8 cellular contexts compared by ENCODE assay signal in the genomic region with DNA sequence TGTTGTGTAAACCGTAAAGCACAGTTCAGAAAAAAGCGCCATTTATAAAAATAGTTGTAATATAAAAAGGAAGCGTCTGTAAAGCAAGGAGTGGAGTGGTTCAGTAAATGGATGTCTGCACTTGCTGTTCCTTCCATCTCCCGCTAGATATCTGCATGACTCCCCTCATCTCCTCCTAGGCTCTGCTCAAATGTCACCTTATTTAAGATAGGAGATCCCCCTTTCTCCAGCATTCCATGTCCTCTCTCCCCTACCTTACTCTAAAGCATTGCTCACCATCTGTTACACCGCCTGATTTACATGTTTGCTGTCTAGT. TPM values are rescaled to one million over a fixed set of nuclear protein-coding genes. Genes with fewer than 3 reads are reported as not detected.
DNase-seq lines count a peak whose midpoint lies in the region; ATAC-seq and TF ChIP-seq lines count a peak whose summit lies in the region.

No MANE protein-coding gene starts in this region.

- H3K27me3 ChIP-seq in left lung (peaks cover 0 to 7% of the 10 kb centered on the region in 2 donors), upper lobe of left lung (no peaks in the 10 kb centered on the region)

- POLR2A ChIA-PET in activated naive CD8-positive, alpha-beta T cell treated with anti-CD3 and anti-CD28 coated beads, Interleukin-2, amount 10 ng/mL, durations not matched to agents 7 days and 5 days (lab: Charles Lee): interaction anchor here (1.3 kb wide), 1 partner anchor 127 kb away, joined by 8 read pairs; no protein-coding TSS in a partner anchor

- H3K4me3 Mint-ChIP-seq in activated naive CD8-positive, alpha-beta T cell treated with anti-CD3 and anti-CD28 coated beads, Interleukin-2, amount 10 ng/mL, durations not matched to agents 7 days and 5 days: peak overlapping the region; percentile 90

- H3K4me1 ChIP-seq in left lung: peaks cover 13 to 30% of the 10 kb centered on the region in 2 donors
- peaks cover 16 to 38% (median 24%) of the 10 kb centered on the region in 4 donors for H3K4me1 ChIP-seq in upper lobe of left lung

- peak overlapping the region in 1 of 2 donors; percentile 86 for H3K27ac ChIP-seq in left lung
- peak overlapping the region in 3 of 4 donors; percentile 83 to 94 (median 92) for H3K27ac ChIP-seq in upper lobe of left lung

- peak; percentile 26 for ATAC-seq in HG02840 (IDR thresholded peaks at IDR 0.05; ENCODE audit: low FRiP score, unreplicated experiment)
- ATAC-seq in activated naive CD8-positive, alpha-beta T cell treated with anti-CD3 and anti-CD28 coated beads, Interleukin-2, amount 10 ng/mL, durations not matched to agents 7 days and 5 days (ENCODE audit: low read depth): peak; percentile 19
- ATAC-seq in left lung: no peak
- ATAC-seq in upper lobe of left lung (ENCODE audit: low FRiP score in 2 of 2): no peak

- no peak for DNase-seq in activated naive CD8-positive, alpha-beta T cell treated with anti-CD3 and anti-CD28 coated beads, Interleukin-2, amount 10 ng/mL, durations not matched to agents 7 days and 5 days
- no peak for DNase-seq in left lung
- no peak for DNase-seq in upper lobe of left lung
- no peak for DNase-seq in NK-92 (lab: John Stamatoyannopoulos, UW; ENCODE audit: unreplicated experiment)
- DNase-seq in NCI-H2081 (lab: John Stamatoyannopoulos, UW): no peak
- DNase-seq in NCI-H510A treated with DMSO at 0.1 percent for 48 hours (lab: John Stamatoyannopoulos, UW): no peak

- no peak for TF ChIP-seq POLR2A in upper lobe of left lung (IDR thresholded peaks at IDR 0.05)

- WGBS in upper lobe of left lung, 2 donors: 44 to 55% methylated on average over 5 of the region's 5 CpGs

- no peaks in the 10 kb centered on the region for H3K9me3 Mint-ChIP-seq in activated naive CD8-positive, alpha-beta T cell treated with anti-CD3 and anti-CD28 coated beads, Interleukin-2, amount 10 ng/mL, durations not matched to agents 7 days and 5 days

- H3K27me3 Mint-ChIP-seq in activated naive CD8-positive, alpha-beta T cell treated with anti-CD3 and anti-CD28 coated beads, Interleukin-2, amount 10 ng/mL, durations not matched to agents 7 days and 5 days: peaks cover 3% of the 10 kb centered on the region

- peaks cover 7% of the 10 kb centered on the region for H3K4me1 Mint-ChIP-seq in activated naive CD8-positive, alpha-beta T cell treated with anti-CD3 and anti-CD28 coated beads, Interleukin-2, amount 10 ng/mL, durations not matched to agents 7 days and 5 days

- intact Hi-C loops in left lung (cut with DNase I): no loop called here

- no peak for TF ChIP-seq EP300 in upper lobe of left lung (IDR thresholded peaks at IDR 0.05)

- TF ChIP-seq CTCF in left lung (IDR thresholded peaks at IDR 0.05) (no peak), upper lobe of left lung (IDR thresholded peaks at IDR 0.05) (no peak)

- H3K9me3 ChIP-seq in left lung (no peaks in the 10 kb centered on the region), upper lobe of left lung (no peaks in the 10 kb centered on the region)

- H3K27ac Mint-ChIP-seq in activated naive CD8-positive, alpha-beta T cell treated with anti-CD3 and anti-CD28 coated beads, Interleukin-2, amount 10 ng/mL, durations not matched to agents 7 days and 5 days: peak overlapping the region; percentile 81

- H3K36me3 ChIP-seq in left lung: peaks cover 0 to 17% of the 10 kb centered on the region in 2 donors
- H3K36me3 ChIP-seq in upper lobe of left lung: peaks cover 0 to 15% (median 4%) of the 10 kb centered on the region in 4 donors

- peaks cover 2% of the 10 kb centered on the region for H3K36me3 Mint-ChIP-seq in activated naive CD8-positive, alpha-beta T cell treated with anti-CD3 and anti-CD28 coated beads, Interleukin-2, amount 10 ng/mL, durations not matched to agents 7 days and 5 days

- H3K4me3 ChIP-seq in GM08714 (ENCODE audit: low read length) (peak overlapping the region; percentile 95), left lung (peak overlapping the region; percentile 92 to 97), upper lobe of left lung (peak overlapping the region; percentile 83 to 99 (median 96))

RNA-seq across cellular contexts. Expression of a gene that starts 0.7 kb away (rescaled TPM):
- total RNA-seq in activated naive CD8-positive, alpha-beta T cell treated with anti-CD3 and anti-CD28 coated beads, Interleukin-2, amount 10 ng/mL, durations not matched to agents 7 days and 5 days: 10 to 100 TPM; 17.1 to 19.8 TPM
- 10 to 100 TPM; 27.8 to 36.0 TPM for total RNA-seq in left lung
- 10 to 100 TPM; 15.7 to 39.3 (median 30.8) TPM for total RNA-seq in upper lobe of left lung

RNA-seq across cellular contexts. Expression of a gene that starts 21.2 kb away (rescaled TPM):
- total RNA-seq in activated naive CD8-positive, alpha-beta T cell treated with anti-CD3 and anti-CD28 coated beads, Interleukin-2, amount 10 ng/mL, durations not matched to agents 7 days and 5 days: 1 to 10 TPM; 2.8 to 3.0 TPM
- 10 to 100 TPM; 17.9 to 42.2 TPM for total RNA-seq in left lung
- 10 to 100 TPM; 18.4 to 63.9 (median 28.1) TPM for total RNA-seq in upper lobe of left lung

RNA-seq across cellular contexts. Expression of a gene that starts 45.2 kb away (rescaled TPM):
- total RNA-seq in activated naive CD8-positive, alpha-beta T cell treated with anti-CD3 and anti-CD28 coated beads, Interleukin-2, amount 10 ng/mL, durations not matched to agents 7 days and 5 days: not detected
- total RNA-seq in left lung: 1 to 10 TPM in 1 of 2 donors, under 1 TPM in 1; 0.73 to 1.1 TPM
- 1 to 10 TPM in 1 of 6 donors, under 1 TPM in 2, not detected in 3; 0.23 to 1.2 (median 0.30) TPM for total RNA-seq in upper lobe of left lung

Comparison
In these comparisons a context has a peak if more than half of its experiments do, and no peak if none do; other contexts are left out.
1. ATAC-seq: peak in HG02840 (single experiment) and activated naive CD8-positive, alpha-beta T cell treated with anti-CD3 and anti-CD28 coated beads, Interleukin-2, amount 10 ng/mL, durations not matched to agents 7 days and 5 days (single experiment); none in left lung (single experiment) and upper lobe of left lung (0 of 2).
2. RNA of a gene that starts 21.2 kb away (total RNA-seq): 17.9 to 42.2 TPM in left lung and 18.4 to 63.9 TPM in upper lobe of left lung; 2.8 to 3.0 TPM in activated naive CD8-positive, alpha-beta T cell treated with anti-CD3 and anti-CD28 coated beads, Interleukin-2, amount 10 ng/mL, durations not matched to agents 7 days and 5 days; every median in the first group is over 4 times any median in the second.
3. Peak in every context shown above with its lines, with median percentiles within 50 percentile points of each other: H3K4me3 ChIP-seq.